13 cellular contexts compared by ENCODE assay signal in genomic region chr11:19433367-19433766, GRCh38.
DNase-seq lines count a peak whose midpoint lies in the region; ATAC-seq and TF ChIP-seq lines count a peak whose summit lies in the region.
"Had no signal": no experiment of that assay in that cellular context is flagged by ENCODE, and none has a peak within 500 bp of the region (broad histone marks: within the 10 kb centered on the region; RNA-seq: fewer than 3 reads in every experiment).

No MANE protein-coding gene starts in this region.

- peaks cover 43% of the 10 kb centered on the region for H3K27me3 Mint-ChIP-seq in activated T-helper 17 cell treated with anti-CD3 and anti-CD28 coated beads, Interleukin-2, amount 50 U/mL, for 72 hours
- peaks cover 39% of the 10 kb centered on the region for H3K27me3 Mint-ChIP-seq in activated T-helper 1 cell treated with anti-CD3 and anti-CD28 coated beads, Interleukin-12 subunit alpha, Interleukin-12 subunit beta, Interleukin-2, Interleukin-4 antibody, amounts not matched to agents 30 ng/mL and 10 ng/mL and 1 ng/mL, durations not matched to agents 14 hours and 24 hours and 36 hours (ENCODE audit: insufficient read depth)

- H3K36me3 ChIP-seq in BLaER1 treated with 17β-estradiol and CSF1 and Interleukin-3, amounts not matched to agents 10 nM and 100 nM: no peaks in the 10 kb centered on the region
- no peaks in the 10 kb centered on the region for H3K36me3 ChIP-seq in MM.1S (replicated peaks; ENCODE audit: insufficient read depth, low read length)
- H3K36me3 ChIP-seq: BE2C, neutrophil had no signal

- peak overlapping the region in 10 of 11 experiments; percentile 29 to 85 (median 64); a peak in 15 of 22 replicates for H3K27ac ChIP-seq in BLaER1 treated with 17β-estradiol and CSF1 and Interleukin-3, amounts not matched to agents 10 nM and 100 nM
- peak overlapping the region; percentile 97 for H3K27ac ChIP-seq in MM.1S (ENCODE audit: low read length)
- H3K27ac ChIP-seq: neutrophil had no signal

- peaks cover 50% of the 10 kb centered on the region for H3K79me2 ChIP-seq in MM.1S (ENCODE audit: low read length)

- no peak overlapping the region for H3K27ac Mint-ChIP-seq in activated T-helper 17 cell treated with anti-CD3 and anti-CD28 coated beads, Interleukin-2, amount 50 U/mL, for 72 hours
- no peak overlapping the region for H3K27ac Mint-ChIP-seq in activated T-helper 1 cell treated with anti-CD3 and anti-CD28 coated beads, Interleukin-12 subunit alpha, Interleukin-12 subunit beta, Interleukin-2, Interleukin-4 antibody, amounts not matched to agents 30 ng/mL and 10 ng/mL and 1 ng/mL, durations not matched to agents 14 hours and 24 hours and 36 hours
- H3K27ac Mint-ChIP-seq: H9; T-helper 1 cell treated with Interleukin-12 subunit alpha and Interleukin-12 subunit beta and Interleukin-4 antibody, amounts not matched to agents 30 μg/mL and 1 μg/mL, for 36 hours had no signal

- DNase-seq in MM.1S: peak; percentile 94
- DNase-seq in GM10266 (ENCODE audit: extremely low spot score): no peak
- no peak for DNase-seq in activated T-helper 1 cell treated with anti-CD3 and anti-CD28 coated beads, Interleukin-12 subunit alpha, Interleukin-12 subunit beta, Interleukin-2, Interleukin-4 antibody, amounts not matched to agents 30 ng/mL and 10 ng/mL and 1 ng/mL, durations not matched to agents 14 hours and 24 hours and 36 hours (ENCODE audit: low spot score)
- no peak for DNase-seq in anterior cingulate cortex (lab: John Stamatoyannopoulos, UW)
- DNase-seq: activated T-cell treated with anti-CD3 and anti-CD28 coated beads, Interleukin-2, amount 50 U/mL, for 48 hours; BE2C; H9 had no signal

- peak overlapping the region in 1 of 10 experiments; percentile 1; a peak in 1 of 20 replicates for H3K4me3 ChIP-seq in BLaER1 treated with 17β-estradiol and CSF1 and Interleukin-3, amounts not matched to agents 10 nM and 100 nM
- H3K4me3 ChIP-seq in MM.1S (ENCODE audit: low read length): peak overlapping the region; percentile 55

- no peaks in the 10 kb centered on the region for H3K27me3 ChIP-seq in BLaER1 treated with 17β-estradiol and CSF1 and Interleukin-3, amounts not matched to agents 10 nM and 100 nM
- no peaks in the 10 kb centered on the region for H3K27me3 ChIP-seq in MM.1S (replicated peaks; ENCODE audit: insufficient read depth, low read length)

- no peaks in the 10 kb centered on the region for H3K4me1 Mint-ChIP-seq in activated T-helper 17 cell treated with anti-CD3 and anti-CD28 coated beads, Interleukin-2, amount 50 U/mL, for 72 hours
- no peaks in the 10 kb centered on the region for H3K4me1 Mint-ChIP-seq in activated T-helper 1 cell treated with anti-CD3 and anti-CD28 coated beads, Interleukin-12 subunit alpha, Interleukin-12 subunit beta, Interleukin-2, Interleukin-4 antibody, amounts not matched to agents 30 ng/mL and 10 ng/mL and 1 ng/mL, durations not matched to agents 14 hours and 24 hours and 36 hours (ENCODE audit: low read depth)

- H4K20me1 ChIP-seq in BLaER1 treated with 17β-estradiol and CSF1 and Interleukin-3, amounts not matched to agents 10 nM and 100 nM: no peaks in the 10 kb centered on the region
- no peaks in the 10 kb centered on the region for H4K20me1 ChIP-seq in MM.1S (ENCODE audit: insufficient read depth, low read length)

- no peak overlapping the region for H3K4me3 Mint-ChIP-seq in activated T-helper 17 cell treated with anti-CD3 and anti-CD28 coated beads, Interleukin-2, amount 50 U/mL, for 72 hours
- H3K4me3 Mint-ChIP-seq in activated T-helper 1 cell treated with anti-CD3 and anti-CD28 coated beads, Interleukin-12 subunit alpha, Interleukin-12 subunit beta, Interleukin-2, Interleukin-4 antibody, amounts not matched to agents 30 ng/mL and 10 ng/mL and 1 ng/mL, durations not matched to agents 14 hours and 24 hours and 36 hours: no peak overlapping the region
- H3K4me3 Mint-ChIP-seq: H9; T-helper 1 cell treated with Interleukin-12 subunit alpha and Interleukin-12 subunit beta and Interleukin-4 antibody, amounts not matched to agents 30 μg/mL and 1 μg/mL, for 36 hours had no signal

- intact Hi-C loops in activated T-helper 1 cell treated with anti-CD3 and anti-CD28 coated beads, Interleukin-12 subunit alpha, Interleukin-12 subunit beta, Interleukin-2, Interleukin-4 antibody, amounts not matched to agents 30 ng/mL and 10 ng/mL and 1 ng/mL, durations not matched to agents 14 hours and 24 hours and 36 hours (cut with micrococcal nuclease): no loop called here

- H2AFZ ChIP-seq in MM.1S (ENCODE audit: low read length): no peak overlapping the region

- no peaks in the 10 kb centered on the region for H3K36me3 Mint-ChIP-seq in activated T-helper 17 cell treated with anti-CD3 and anti-CD28 coated beads, Interleukin-2, amount 50 U/mL, for 72 hours (ENCODE audit: low read depth)
- H3K36me3 Mint-ChIP-seq in activated T-helper 1 cell treated with anti-CD3 and anti-CD28 coated beads, Interleukin-12 subunit alpha, Interleukin-12 subunit beta, Interleukin-2, Interleukin-4 antibody, amounts not matched to agents 30 ng/mL and 10 ng/mL and 1 ng/mL, durations not matched to agents 14 hours and 24 hours and 36 hours (ENCODE audit: low read depth): no peaks in the 10 kb centered on the region

- H3K9me3 ChIP-seq in BLaER1 treated with 17β-estradiol and CSF1 and Interleukin-3, amounts not matched to agents 10 nM and 100 nM (replicated peaks in 1 of 11): peaks cover 0 to 8% (median 3%) of the 10 kb centered on the region in 11 experiments; a peak in 8 of 22 replicates
- H3K9me3 ChIP-seq in MM.1S (replicated peaks; ENCODE audit: insufficient read depth, low read length): no peaks in the 10 kb centered on the region
- H3K9me3 ChIP-seq: BE2C, neutrophil had no signal

- H3K9me2 ChIP-seq in MM.1S (replicated peaks; ENCODE audit: insufficient read depth, low read length): no peaks in the 10 kb centered on the region

- peaks cover 42 to 100% (median 47%) of the 10 kb centered on the region in 10 experiments for H3K4me1 ChIP-seq in BLaER1 treated with 17β-estradiol and CSF1 and Interleukin-3, amounts not matched to agents 10 nM and 100 nM
- peaks cover 94% of the 10 kb centered on the region for H3K4me1 ChIP-seq in MM.1S (ENCODE audit: low read length)
- H3K4me1 ChIP-seq: BE2C had no signal

- peak; percentile 42 for ATAC-seq in GM19328 (IDR thresholded peaks at IDR 0.05; ENCODE audit: unreplicated experiment)
- ATAC-seq in HG02870 (IDR thresholded peaks at IDR 0.05; ENCODE audit: unreplicated experiment): peak; percentile 39
- ATAC-seq in activated T-helper 17 cell treated with anti-CD3 and anti-CD28 coated beads, Interleukin-2, amount 50 U/mL, for 72 hours (replicated peaks): no peak

- H3K9me3 Mint-ChIP-seq in activated T-helper 17 cell treated with anti-CD3 and anti-CD28 coated beads, Interleukin-2, amount 50 U/mL, for 72 hours: no peaks in the 10 kb centered on the region
- no peaks in the 10 kb centered on the region for H3K9me3 Mint-ChIP-seq in activated T-helper 1 cell treated with anti-CD3 and anti-CD28 coated beads, Interleukin-12 subunit alpha, Interleukin-12 subunit beta, Interleukin-2, Interleukin-4 antibody, amounts not matched to agents 30 ng/mL and 10 ng/mL and 1 ng/mL, durations not matched to agents 14 hours and 24 hours and 36 hours
- H3K9me3 Mint-ChIP-seq: H9; T-helper 1 cell treated with Interleukin-12 subunit alpha and Interleukin-12 subunit beta and Interleukin-4 antibody, amounts not matched to agents 30 μg/mL and 1 μg/mL, for 36 hours had no signal

- peaks cover 77% of the 10 kb centered on the region for H3F3A ChIP-seq in MM.1S (ENCODE audit: insufficient read depth, low read length)

- H3K4me2 ChIP-seq in BLaER1 treated with 17β-estradiol and CSF1 and Interleukin-3, amounts not matched to agents 10 nM and 100 nM: peak overlapping the region; percentile 60 to 82 (median 77)
- peak overlapping the region; percentile 91 for H3K4me2 ChIP-seq in MM.1S (ENCODE audit: low read depth, low read length)

- H3K9ac ChIP-seq in BLaER1 treated with 17β-estradiol and CSF1 and Interleukin-3, amounts not matched to agents 10 nM and 100 nM: peak overlapping the region in 8 of 11 experiments; percentile 4 to 77 (median 58); a peak in 11 of 22 replicates
- H3K9ac ChIP-seq in MM.1S (ENCODE audit: low read length): peak overlapping the region; percentile 88

- no peak for TF ChIP-seq CTCF in MM.1S (IDR thresholded peaks at IDR 0.05; ENCODE audit: low read length)
- no peak for TF ChIP-seq CTCF in GM10266 (IDR thresholded peaks at IDR 0.05; ENCODE audit: control insufficient read depth, insufficient read depth, low read depth, missing control alignments)
